In genomic region chr4:122151982-122152698, GRCh38 we compare ENCODE assay signal across 8 cellular contexts. TPM values are rescaled to one million over a fixed set of nuclear protein-coding genes. Genes with fewer than 3 reads are reported as not detected.
A peak's percentile ranks its signal among the peaks of the same experiment; 100 is the strongest.
DNase-seq lines count a peak whose midpoint lies in the region; ATAC-seq and TF ChIP-seq lines count a peak whose summit lies in the region.

TSS of gene BLTP1 (plus strand) at chr4:122152331. CDS start at chr4:122170648, 18,317 bp downstream.

- H3K4me1 ChIP-seq in upper lobe of right lung: peaks cover 13% of the 10 kb centered on the region

- H3K4me3 ChIP-seq in GM12865 (ENCODE audit: low read depth, low read length) (peak within 1 kb of the TSS; percentile 89), upper lobe of right lung (peak within 1 kb of the TSS; percentile 93)

- H3K27ac ChIP-seq in upper lobe of right lung: peak within 1 kb of the TSS; percentile 95

- peaks cover 4% of the 10 kb centered on the region for H3K36me3 ChIP-seq in upper lobe of right lung

- TF ChIP-seq CTCF in GM12865 (IDR thresholded peaks at IDR 0.05; ENCODE audit: insufficient read depth, low read depth, low read length, missing control alignments) (no peak), upper lobe of right lung (IDR thresholded peaks at IDR 0.05) (no peak)

- intact Hi-C loops in left cardiac atrium (cut with DNase I) (loop anchor here in 1 of 2 donors (5.0 kb wide), 2 partner anchors 150 to 200 kb away; partner anchors contain the start of gene TRPC3), posterior vena cava (cut with DNase I) (no loop called here), upper lobe of right lung (cut with DNase I) (no loop called here)

- H3K27me3 ChIP-seq in upper lobe of right lung: no peaks in the 10 kb centered on the region

- H3K9me3 ChIP-seq in upper lobe of right lung: no peaks in the 10 kb centered on the region

- ATAC-seq in HG02642 (IDR thresholded peaks at IDR 0.05; ENCODE audit: poor library complexity, unreplicated experiment) (peak; percentile 98), left cardiac atrium (peak; percentile 100), upper lobe of right lung (peak; percentile 99)

- DNase-seq in GM12865 (ENCODE audit: low read depth) (peak; percentile 90), NCI-H1105 treated with DMSO at 0.1 percent for 48 hours (lab: John Stamatoyannopoulos, UW) (peak; percentile 60), T-helper 1 cell (peak; percentile 80 to 89 (median 83)), amniotic epithelial cell (ENCODE audit: low read depth) (peak; percentile 62), left cardiac atrium (peak; percentile 93), posterior vena cava (ENCODE audit: low spot score) (peak; percentile 98), upper lobe of right lung (peak; percentile 96)

RNA-seq across cellular contexts. Expression of gene BLTP1, which starts in this region (rescaled TPM):
- total RNA-seq in left cardiac atrium: 10 to 100 TPM; 39.3 to 46.2 TPM
- total RNA-seq in posterior vena cava: 10 to 100 TPM; 58.7 to 67.7 TPM
- 80.0 TPM for total RNA-seq in upper lobe of right lung

Comparison
In these comparisons a context has a peak if more than half of its experiments do, and no peak if none do; other contexts are left out.
1. Peak in every context shown above with its lines: DNase-seq, ATAC-seq, H3K4me3 ChIP-seq and H3K27ac ChIP-seq.